8 cellular contexts compared by ENCODE assay signal in the genomic region with DNA sequence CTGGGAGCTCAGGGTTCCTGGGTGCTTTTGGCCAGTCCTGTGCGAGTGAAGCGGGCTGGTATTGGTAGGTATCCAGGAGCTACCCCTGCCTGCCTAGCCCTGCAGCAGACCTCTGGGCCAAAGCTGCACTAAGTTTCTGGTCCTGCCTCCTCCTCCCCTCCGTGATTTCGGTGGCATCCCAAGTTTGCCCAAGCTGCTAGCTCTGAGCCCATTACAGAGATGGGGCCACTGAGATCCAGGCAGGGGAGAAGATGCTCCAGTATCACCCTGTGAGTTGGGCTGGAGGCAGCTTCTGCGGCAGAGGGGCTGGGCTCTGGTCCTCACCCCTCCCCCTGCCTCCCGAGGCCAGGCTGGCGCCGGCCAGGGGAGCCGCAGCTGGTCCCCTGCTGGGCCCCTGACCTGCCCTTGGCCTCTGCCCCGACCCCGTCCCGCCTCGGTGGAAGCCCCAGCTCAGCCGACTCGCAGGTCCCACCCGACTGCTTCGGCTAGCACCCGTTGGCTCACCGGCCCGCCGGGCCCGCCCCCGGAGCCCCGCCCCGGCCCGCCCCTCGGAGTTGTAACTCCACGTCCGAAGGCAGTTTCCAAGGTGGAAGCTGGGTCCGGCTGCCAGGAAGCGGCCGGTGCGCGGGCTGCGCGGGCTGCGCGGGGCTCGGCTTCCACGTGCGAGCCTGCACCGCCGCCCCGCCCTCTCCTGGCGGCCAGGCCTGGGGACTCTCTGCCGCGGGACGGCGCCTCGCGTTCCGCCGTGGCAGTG. TPM values are rescaled to one million over a fixed set of nuclear protein-coding genes. Genes with fewer than 3 reads are reported as not detected.
DNase-seq lines count a peak whose midpoint lies in the region; ATAC-seq and TF ChIP-seq lines count a peak whose summit lies in the region.

A gene with protein sequence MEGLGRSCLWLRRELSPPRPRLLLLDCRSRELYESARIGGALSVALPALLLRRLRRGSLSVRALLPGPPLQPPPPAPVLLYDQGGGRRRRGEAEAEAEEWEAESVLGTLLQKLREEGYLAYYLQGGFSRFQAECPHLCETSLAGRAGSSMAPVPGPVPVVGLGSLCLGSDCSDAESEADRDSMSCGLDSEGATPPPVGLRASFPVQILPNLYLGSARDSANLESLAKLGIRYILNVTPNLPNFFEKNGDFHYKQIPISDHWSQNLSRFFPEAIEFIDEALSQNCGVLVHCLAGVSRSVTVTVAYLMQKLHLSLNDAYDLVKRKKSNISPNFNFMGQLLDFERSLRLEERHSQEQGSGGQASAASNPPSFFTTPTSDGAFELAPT (plus strand): TSS at position 584 of the 754 bp plus-strand sequence. CDS start 751 bp downstream, outside the sequence.

- no peaks in the 10 kb centered on the region; the same call in 1 of the 2 replicates for H3K4me1 ChIP-seq in PC-3 (ENCODE audit: insufficient read depth, low read length)
- peaks cover 6 to 45% (median 41%) of the 10 kb centered on the region in 4 donors for H3K4me1 ChIP-seq in esophagus muscularis mucosa

- TF ChIP-seq EP300 in esophagus muscularis mucosa (IDR thresholded peaks at IDR 0.05) = no peak

- WGBS in esophagus muscularis mucosa = 30% methylated on average over 6 of the region's 53 CpGs

- peak within 1 kb of the TSS; percentile 50; the same call in 1 of the 2 replicates for H3K4me3 ChIP-seq in PC-3 (ENCODE audit: low read length)
- peak within 1 kb of the TSS; percentile 23 to 34 (median 30) for H3K4me3 ChIP-seq in esophagus muscularis mucosa
- peak within 1 kb of the TSS; percentile 1 for H3K4me3 ChIP-seq in skeletal muscle cell (ENCODE audit: low read depth, low read length)

- H3K27ac ChIP-seq in PC-3 (ENCODE audit: low read length) (no peak within 1 kb of the TSS), esophagus muscularis mucosa (replicated peaks in 1 of 4) (no peak within 1 kb of the TSS)

- H3F3A ChIP-seq in PC-3 (ENCODE audit: low read length, unreplicated experiment) = no peaks in the 10 kb centered on the region

- H3K9me2 ChIP-seq in PC-3 (replicated peaks; ENCODE audit: low read length) = no peaks in the 10 kb centered on the region

- peak; percentile 50 for DNase-seq in NCI-H2227 (lab: John Stamatoyannopoulos, UW; ENCODE audit: unreplicated experiment)
- no peak for DNase-seq in NCI-H2227 treated with DMSO at 0.1 percent for 48 hours (lab: John Stamatoyannopoulos, UW)
- peak; percentile 61 for DNase-seq in PC-3
- DNase-seq in esophagus muscularis mucosa (ENCODE audit: extremely low spot score) = no peak
- DNase-seq in skeletal muscle cell (ENCODE audit: low read depth) = no peak
- no peak for DNase-seq in NK-92 treated with Interleukin-12 subunit alpha and Interleukin-12 subunit beta, amount 100 ng/mL, for 24 hours (lab: John Stamatoyannopoulos, UW)
- DNase-seq in NCI-H1694 (lab: John Stamatoyannopoulos, UW) = no peak

- peak within 1 kb of the TSS; percentile 61 for H2AFZ ChIP-seq in PC-3 (ENCODE audit: low read length)

- no peaks in the 10 kb centered on the region for H3K9me3 ChIP-seq in PC-3 (ENCODE audit: low read length)
- H3K9me3 ChIP-seq in esophagus muscularis mucosa = peaks cover 0 to 7% (median 0%) of the 10 kb centered on the region in 4 donors

- POLR2A ChIA-PET in PC-3 (lab: Charles Lee; ENCODE audit: unreplicated experiment) = interaction anchor here (0.6 kb wide), 1 partner anchor 41 kb away, joined by 9 read pairs; the partner anchor contains the start of gene SLC6A8

- no peaks in the 10 kb centered on the region for H3K79me2 ChIP-seq in PC-3 (ENCODE audit: low read length)

- intact Hi-C loops in PC-3 (cut with micrococcal nuclease) = no loop called here
- intact Hi-C loops in esophagus muscularis mucosa (cut with DNase I) = no loop called here

- H3K9ac ChIP-seq in PC-3 (ENCODE audit: low read length) = no peak within 1 kb of the TSS; the same call in 1 of the 2 replicates

- ATAC-seq in PC-3 (peak; percentile 64), GM19023 (IDR thresholded peaks at IDR 0.05; ENCODE audit: unreplicated experiment) (no peak)

- H3K27me3 ChIP-seq in PC-3 (ENCODE audit: low read length) = peaks cover 23% of the 10 kb centered on the region
- peaks cover 0 to 83% (median 38%) of the 10 kb centered on the region in 4 donors for H3K27me3 ChIP-seq in esophagus muscularis mucosa

- TF ChIP-seq POLR2A in esophagus muscularis mucosa (IDR thresholded peaks at IDR 0.05; ENCODE audit: low read depth) = no peak

- TF ChIP-seq CTCF in PC-3 (conservative IDR thresholded peaks at IDR 0.05; ENCODE audit: low read depth, low read length) (no peak), esophagus muscularis mucosa (IDR thresholded peaks at IDR 0.05) (no peak)

- CTCF ChIA-PET in PC-3 (lab: Charles Lee) = interaction anchor here (0.6 to 0.7 kb wide), 2 partner anchors 92 to 374 kb away, joined by 4 read pairs; no protein-coding TSS in a partner anchor

- no TSS peak for BruUV-seq in PC-3 (replicated peaks; lab: Mats Ljungman, UMichigan)

- H4K20me1 ChIP-seq in PC-3 (ENCODE audit: low read length) = no peaks in the 10 kb centered on the region

- H3K36me3 ChIP-seq in PC-3 (ENCODE audit: low read depth, low read length) (no peaks in the 10 kb centered on the region), esophagus muscularis mucosa (no peaks in the 10 kb centered on the region)

- peak within 1 kb of the TSS; percentile 72 for H3K4me2 ChIP-seq in PC-3 (ENCODE audit: low read length)

RNA-seq across cellular contexts. Expression of the gene that starts here (rescaled TPM):
- total RNA-seq in PC-3 (2014; rRNA removed) (10.7 and 13.0 TPM in 2 replicates), esophagus muscularis mucosa (not detected)

Comparison
In these comparisons a context has a peak if more than half of its experiments do, and no peak if none do; other contexts are left out.
1. RNA of the gene that starts here (total RNA-seq): 10.7 to 13.0 TPM in PC-3; not detected in esophagus muscularis mucosa; every median in the first group is over 10 times any median in the second.
2. DNase-seq: peak in NCI-H2227 (single experiment) and PC-3 (single experiment); none in NCI-H2227 treated with DMSO at 0.1 percent for 48 hours (single experiment), esophagus muscularis mucosa (single experiment), skeletal muscle cell (single experiment), NK-92 treated with Interleukin-12 subunit alpha and Interleukin-12 subunit beta, amount 100 ng/mL, for 24 hours (single experiment) and NCI-H1694 (single experiment).
3. Peak in every context shown above with its lines, with median percentiles within 50 percentile points of each other: H3K4me3 ChIP-seq.